In the genomic region with DNA sequence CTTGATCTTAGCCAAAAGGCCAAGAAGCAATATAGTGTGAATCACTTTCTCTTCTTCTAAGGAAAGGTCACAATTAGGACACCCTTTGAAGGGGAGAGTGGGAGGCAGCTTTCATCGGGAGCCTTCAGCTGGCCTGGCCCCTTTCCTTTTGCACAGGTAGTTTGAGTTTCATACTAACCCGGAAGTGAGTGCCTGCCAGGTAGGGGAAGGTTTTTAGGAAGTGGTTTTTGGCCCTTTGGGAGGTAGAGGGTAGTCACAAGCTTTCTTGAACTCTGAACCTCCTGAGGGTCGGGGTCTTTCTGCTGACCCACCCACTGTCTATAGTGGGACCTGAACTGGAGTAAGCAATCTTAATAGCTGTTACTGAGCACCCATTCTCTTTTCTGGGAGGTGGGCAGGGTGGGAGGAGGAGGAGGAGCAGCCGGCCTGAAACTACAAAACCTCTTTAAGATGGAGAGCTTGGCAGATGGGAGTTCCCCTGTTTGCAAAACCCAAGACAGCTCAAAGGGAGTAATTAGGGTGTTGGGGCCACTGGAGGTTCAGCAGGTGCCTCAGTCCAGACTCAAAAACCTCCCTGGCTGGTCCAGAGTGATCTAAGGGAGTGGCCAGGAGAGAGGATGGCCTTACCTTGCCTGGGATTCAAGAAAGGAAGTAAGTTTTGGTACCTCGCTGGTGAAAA, we compare ENCODE assay signal across 8 cellular contexts. TPM values are rescaled to one million over a fixed set of nuclear protein-coding genes. Genes with fewer than 3 reads are reported as not detected.
DNase-seq lines count a peak whose midpoint lies in the region; ATAC-seq lines count a peak whose summit lies in the region.

No MANE protein-coding gene starts in this region.

- DNase-seq in stimulated activated naive CD4-positive, alpha-beta T cell (lab: John Stamatoyannopoulos, UW) = peak in 5 of 6 experiments; percentile 7 to 26 (median 12)
- no peak for DNase-seq in stimulated activated naive CD4-positive, alpha-beta T cell treated with Interleukin-2 at 50 U/mL for 16 hours (lab: John Stamatoyannopoulos, UW)
- DNase-seq in central memory CD4-positive, alpha-beta T cell = peak; percentile 35
- DNase-seq in HUDEP-2 (lab: John Stamatoyannopoulos, UW; ENCODE audit: unreplicated experiment in 76 of 76) = no peak
- no peak for DNase-seq in SJCRH30
- no peak for DNase-seq in NK-92 treated with Interleukin-12 subunit alpha and Interleukin-12 subunit beta, amount 100 ng/mL, for 24 hours (lab: John Stamatoyannopoulos, UW)
- no peak for DNase-seq in SIG-M5 treated with dmso at 0.1 percent for 504 hours (lab: John Stamatoyannopoulos, UW; ENCODE audit: unreplicated experiment)

- H3K9me3 ChIP-seq in SJCRH30 (replicated peaks) = no peaks in the 10 kb centered on the region

- H3K36me3 ChIP-seq in SJCRH30 = 0 out of 2 replicates have a peak, but pooled peaks cover 3% of the 10 kb centered on the region

- no peaks in the 10 kb centered on the region for H3K27me3 ChIP-seq in SJCRH30

- H3K27ac ChIP-seq in SJCRH30 = no peak overlapping the region

- H3K4me3 ChIP-seq in SJCRH30 = no peak overlapping the region

- peaks cover 10% of the 10 kb centered on the region for H3K4me1 ChIP-seq in SJCRH30

- ATAC-seq in HG03460 (IDR thresholded peaks at IDR 0.05; ENCODE audit: unreplicated experiment) = peak; percentile 31

RNA-seq across cellular contexts. Expression of gene LARP1, which starts 6.0 kb away (rescaled TPM):
- 99.9 and 100.0 TPM in 2 replicates for total RNA-seq in SJCRH30 (2014; rRNA removed; shearing (Covaris generic))

Comparison
In these comparisons a context has a peak if more than half of its experiments do, and no peak if none do; other contexts are left out.
1. DNase-seq: peak in stimulated activated naive CD4-positive, alpha-beta T cell (5 of 6) and central memory CD4-positive, alpha-beta T cell (single experiment); none in stimulated activated naive CD4-positive, alpha-beta T cell treated with Interleukin-2 at 50 U/mL for 16 hours (single experiment), HUDEP-2 (0 of 76), SJCRH30 (0 of 2), NK-92 treated with Interleukin-12 subunit alpha and Interleukin-12 subunit beta, amount 100 ng/mL, for 24 hours (single experiment) and SIG-M5 treated with dmso at 0.1 percent for 504 hours (single experiment).